Comparison of ENCODE assay signal across 9 cellular contexts in the genomic region with DNA sequence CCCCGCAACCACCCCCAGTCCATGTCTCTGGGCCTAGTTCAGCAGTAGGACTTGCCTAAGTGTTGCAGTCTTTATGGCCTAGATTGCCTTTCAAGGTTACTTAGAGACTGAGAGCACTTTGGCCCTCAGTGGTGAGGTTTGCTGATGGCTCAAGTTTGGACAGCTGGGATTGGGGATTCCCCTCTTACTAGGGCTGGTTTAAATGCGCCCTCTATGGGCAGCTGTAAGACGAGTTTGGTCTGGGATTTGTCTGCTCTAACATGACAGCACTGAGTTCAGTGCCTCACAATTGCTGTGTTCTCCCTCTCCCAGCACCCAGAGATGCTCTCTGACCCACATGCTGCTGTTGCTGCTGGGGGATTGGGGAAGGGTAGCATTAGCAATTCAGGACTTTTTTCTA. TPM values are rescaled to one million over a fixed set of nuclear protein-coding genes. Genes with fewer than 3 reads are reported as not detected.
A peak's percentile ranks its signal among the peaks of the same experiment; 100 is the strongest.
DNase-seq lines count a peak whose midpoint lies in the region; ATAC-seq and TF ChIP-seq lines count a peak whose summit lies in the region.
"Had no signal": no experiment of that assay in that cellular context is flagged by ENCODE, and none has a peak within 500 bp of the region (broad histone marks: within the 10 kb centered on the region; RNA-seq: fewer than 3 reads in every experiment).

No MANE protein-coding gene starts in this region.

- CTCF ChIA-PET in HEK293T (lab: Yijun Ruan, JAX): no interaction called here

- DNase-seq in GM12865 (ENCODE audit: low read depth) (peak; percentile 40), HEK293T (ENCODE audit: extremely low spot score) (peak; percentile 23), SK-N-DZ (ENCODE audit: low spot score) (peak; percentile 12), lower lobe of right lung (no peak), NCI-H510A (lab: John Stamatoyannopoulos, UW) (no peak)
- no peak for DNase-seq in stimulated activated effector memory CD8-positive, alpha-beta T cell treated with anti-CD3 and anti-CD28 coated beads, Interleukin-12 subunit alpha, Interleukin-12 subunit beta, amount 100 ng/mL, for 72 hours (ENCODE audit: low spot score in 2 of 2)
- DNase-seq: colonic mucosa had no signal

- no peaks in the 10 kb centered on the region for H3K36me3 Mint-ChIP-seq in stimulated activated effector memory CD8-positive, alpha-beta T cell treated with anti-CD3 and anti-CD28 coated beads, Interleukin-12 subunit alpha, Interleukin-12 subunit beta, amount 100 ng/mL, for 72 hours

- H3K27ac Mint-ChIP-seq in stimulated activated effector memory CD8-positive, alpha-beta T cell treated with anti-CD3 and anti-CD28 coated beads, Interleukin-12 subunit alpha, Interleukin-12 subunit beta, amount 100 ng/mL, for 72 hours: no peak overlapping the region

- no peaks in the 10 kb centered on the region for H3K4me1 Mint-ChIP-seq in stimulated activated effector memory CD8-positive, alpha-beta T cell treated with anti-CD3 and anti-CD28 coated beads, Interleukin-12 subunit alpha, Interleukin-12 subunit beta, amount 100 ng/mL, for 72 hours

- no peaks in the 10 kb centered on the region for H3K4me1 ChIP-seq in lower lobe of right lung
- H3K4me1 ChIP-seq: colonic mucosa had no signal

- POLR2A ChIA-PET in HEK293T (lab: Yijun Ruan, JAX): no interaction called here

- H3K4me3 ChIP-seq in GM12865 (ENCODE audit: low read depth, low read length) (no peak overlapping the region), lower lobe of right lung (no peak overlapping the region)
- H3K4me3 ChIP-seq: colonic mucosa had no signal

- peak in 1 of 2 donors; percentile 29 for ATAC-seq in lower lobe of right lung
- no peak for ATAC-seq in GM21423 (IDR thresholded peaks at IDR 0.05; ENCODE audit: unreplicated experiment)
- no peak for ATAC-seq in HG03442 (IDR thresholded peaks at IDR 0.05; ENCODE audit: unreplicated experiment)
- no peak for ATAC-seq in stimulated activated effector memory CD8-positive, alpha-beta T cell treated with anti-CD3 and anti-CD28 coated beads, Interleukin-12 subunit alpha, Interleukin-12 subunit beta, amount 100 ng/mL, for 72 hours

- H3K27ac ChIP-seq in lower lobe of right lung: no peak overlapping the region
- H3K27ac ChIP-seq: colonic mucosa had no signal

- no peak overlapping the region for H3K4me3 Mint-ChIP-seq in stimulated activated effector memory CD8-positive, alpha-beta T cell treated with anti-CD3 and anti-CD28 coated beads, Interleukin-12 subunit alpha, Interleukin-12 subunit beta, amount 100 ng/mL, for 72 hours

- no peaks in the 10 kb centered on the region for H3K36me3 ChIP-seq in lower lobe of right lung
- H3K36me3 ChIP-seq: colonic mucosa had no signal

- intact Hi-C loops in lower lobe of right lung (cut with DNase I): no loop called here

- H3K9me3 Mint-ChIP-seq in stimulated activated effector memory CD8-positive, alpha-beta T cell treated with anti-CD3 and anti-CD28 coated beads, Interleukin-12 subunit alpha, Interleukin-12 subunit beta, amount 100 ng/mL, for 72 hours: peaks cover 3% of the 10 kb centered on the region

- no peaks in the 10 kb centered on the region for H3K27me3 ChIP-seq in lower lobe of right lung (ENCODE audit: low read depth)
- H3K27me3 ChIP-seq: colonic mucosa had no signal

- H3K9me3 ChIP-seq in lower lobe of right lung: no peaks in the 10 kb centered on the region
- H3K9me3 ChIP-seq: colonic mucosa had no signal

- TF ChIP-seq CTCF in GM12865 (IDR thresholded peaks at IDR 0.05; ENCODE audit: insufficient read depth, low read depth, low read length, missing control alignments): peak; percentile 31
- TF ChIP-seq CTCF in lower lobe of right lung (IDR thresholded peaks at IDR 0.05): peak; percentile 11

TF ChIP-seq in HEK293T, 16 proteins besides CTCF, POLR2A, EP300 and RAD21:
- TF ChIP-seq ZNF384 (IDR thresholded peaks at IDR 0.05) (no peak), LEF1 (IDR thresholded peaks at IDR 0.05; ENCODE audit: borderline replicate concordance) (no peak)
- TF ChIP-seq, protein P1, sequence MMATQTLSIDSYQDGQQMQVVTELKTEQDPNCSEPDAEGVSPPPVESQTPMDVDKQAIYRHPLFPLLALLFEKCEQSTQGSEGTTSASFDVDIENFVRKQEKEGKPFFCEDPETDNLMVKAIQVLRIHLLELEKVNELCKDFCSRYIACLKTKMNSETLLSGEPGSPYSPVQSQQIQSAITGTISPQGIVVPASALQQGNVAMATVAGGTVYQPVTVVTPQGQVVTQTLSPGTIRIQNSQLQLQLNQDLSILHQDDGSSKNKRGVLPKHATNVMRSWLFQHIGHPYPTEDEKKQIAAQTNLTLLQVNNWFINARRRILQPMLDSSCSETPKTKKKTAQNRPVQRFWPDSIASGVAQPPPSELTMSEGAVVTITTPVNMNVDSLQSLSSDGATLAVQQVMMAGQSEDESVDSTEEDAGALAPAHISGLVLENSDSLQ (IDR thresholded peaks at IDR 0.05): no peak

RNA-seq across cellular contexts. Expression of a gene that starts 23.1 kb away (rescaled TPM):
- 0.17 TPM in 1 of 2 replicates, not detected in the other for polyA plus RNA-seq in SK-N-DZ (2014; cell fraction: cytosol; rRNA removed)
- 0.05 TPM in 1 of 2 replicates, not detected in the other for polyA plus RNA-seq in SK-N-DZ (2014; cell fraction: nucleus; rRNA removed)
- not detected for total RNA-seq in lower lobe of right lung

Comparison
In these comparisons a context has a peak if more than half of its experiments do, and no peak if none do; other contexts are left out.
1. DNase-seq: peak in GM12865 (single experiment), HEK293T (single experiment) and SK-N-DZ (single experiment); none in lower lobe of right lung (single experiment), NCI-H510A (single experiment) and stimulated activated effector memory CD8-positive, alpha-beta T cell treated with anti-CD3 and anti-CD28 coated beads, Interleukin-12 subunit alpha, Interleukin-12 subunit beta, amount 100 ng/mL, for 72 hours (0 of 2).